1 cellular context compared by ENCODE assay signal in the genomic region with DNA sequence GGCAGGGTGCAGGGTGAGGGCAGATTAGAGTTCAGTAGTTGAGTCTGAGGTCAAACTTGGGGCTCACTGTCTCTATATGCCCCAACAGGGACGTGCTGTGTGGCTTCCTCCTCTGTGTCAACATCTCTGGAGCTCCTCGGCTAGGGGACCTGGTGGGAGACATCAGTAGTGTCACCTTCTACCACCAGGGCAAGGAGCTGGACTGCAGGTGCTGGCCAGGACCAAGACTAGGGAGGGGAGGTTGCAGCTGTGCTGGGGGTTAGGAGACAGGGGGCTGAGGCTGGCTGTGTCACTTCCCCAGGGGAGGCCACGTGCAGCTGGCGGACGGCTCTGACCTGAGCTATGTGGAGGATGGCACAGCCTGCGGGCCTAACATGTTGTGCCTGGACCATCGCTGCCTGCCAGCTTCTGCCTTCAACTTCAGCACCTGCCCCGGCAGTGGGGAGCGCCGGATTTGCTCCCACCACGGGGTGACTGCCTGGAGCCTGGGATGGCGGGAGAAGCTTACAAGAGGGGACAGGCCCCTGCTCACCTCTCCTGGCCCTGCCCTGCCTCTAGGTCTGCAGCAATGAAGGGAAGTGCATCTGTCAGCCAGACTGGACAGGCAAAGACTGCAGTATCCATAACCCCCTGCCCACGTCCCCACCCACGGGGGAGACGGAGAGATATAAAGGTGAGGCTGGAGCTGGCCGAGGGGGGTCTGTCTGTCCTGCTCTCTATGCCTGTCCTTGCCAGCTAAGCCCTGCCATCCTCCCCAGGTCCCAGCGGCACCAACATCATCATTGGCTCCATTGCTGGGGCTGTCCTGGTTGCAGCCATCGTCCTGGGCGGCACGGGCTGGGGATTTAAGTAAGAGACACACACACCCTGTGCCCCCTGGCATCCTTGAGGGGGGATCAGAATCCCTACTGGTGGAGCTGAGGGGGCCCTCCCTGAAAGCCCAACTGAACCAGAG.
TF ChIP-seq lines count a peak whose summit lies in the region.

No MANE protein-coding gene starts in this region.

TF ChIP-seq in GM23338, 12 proteins besides CTCF, POLR2A, EP300 and RAD21 (continued from another document):
- TF ChIP-seq, protein P1, sequence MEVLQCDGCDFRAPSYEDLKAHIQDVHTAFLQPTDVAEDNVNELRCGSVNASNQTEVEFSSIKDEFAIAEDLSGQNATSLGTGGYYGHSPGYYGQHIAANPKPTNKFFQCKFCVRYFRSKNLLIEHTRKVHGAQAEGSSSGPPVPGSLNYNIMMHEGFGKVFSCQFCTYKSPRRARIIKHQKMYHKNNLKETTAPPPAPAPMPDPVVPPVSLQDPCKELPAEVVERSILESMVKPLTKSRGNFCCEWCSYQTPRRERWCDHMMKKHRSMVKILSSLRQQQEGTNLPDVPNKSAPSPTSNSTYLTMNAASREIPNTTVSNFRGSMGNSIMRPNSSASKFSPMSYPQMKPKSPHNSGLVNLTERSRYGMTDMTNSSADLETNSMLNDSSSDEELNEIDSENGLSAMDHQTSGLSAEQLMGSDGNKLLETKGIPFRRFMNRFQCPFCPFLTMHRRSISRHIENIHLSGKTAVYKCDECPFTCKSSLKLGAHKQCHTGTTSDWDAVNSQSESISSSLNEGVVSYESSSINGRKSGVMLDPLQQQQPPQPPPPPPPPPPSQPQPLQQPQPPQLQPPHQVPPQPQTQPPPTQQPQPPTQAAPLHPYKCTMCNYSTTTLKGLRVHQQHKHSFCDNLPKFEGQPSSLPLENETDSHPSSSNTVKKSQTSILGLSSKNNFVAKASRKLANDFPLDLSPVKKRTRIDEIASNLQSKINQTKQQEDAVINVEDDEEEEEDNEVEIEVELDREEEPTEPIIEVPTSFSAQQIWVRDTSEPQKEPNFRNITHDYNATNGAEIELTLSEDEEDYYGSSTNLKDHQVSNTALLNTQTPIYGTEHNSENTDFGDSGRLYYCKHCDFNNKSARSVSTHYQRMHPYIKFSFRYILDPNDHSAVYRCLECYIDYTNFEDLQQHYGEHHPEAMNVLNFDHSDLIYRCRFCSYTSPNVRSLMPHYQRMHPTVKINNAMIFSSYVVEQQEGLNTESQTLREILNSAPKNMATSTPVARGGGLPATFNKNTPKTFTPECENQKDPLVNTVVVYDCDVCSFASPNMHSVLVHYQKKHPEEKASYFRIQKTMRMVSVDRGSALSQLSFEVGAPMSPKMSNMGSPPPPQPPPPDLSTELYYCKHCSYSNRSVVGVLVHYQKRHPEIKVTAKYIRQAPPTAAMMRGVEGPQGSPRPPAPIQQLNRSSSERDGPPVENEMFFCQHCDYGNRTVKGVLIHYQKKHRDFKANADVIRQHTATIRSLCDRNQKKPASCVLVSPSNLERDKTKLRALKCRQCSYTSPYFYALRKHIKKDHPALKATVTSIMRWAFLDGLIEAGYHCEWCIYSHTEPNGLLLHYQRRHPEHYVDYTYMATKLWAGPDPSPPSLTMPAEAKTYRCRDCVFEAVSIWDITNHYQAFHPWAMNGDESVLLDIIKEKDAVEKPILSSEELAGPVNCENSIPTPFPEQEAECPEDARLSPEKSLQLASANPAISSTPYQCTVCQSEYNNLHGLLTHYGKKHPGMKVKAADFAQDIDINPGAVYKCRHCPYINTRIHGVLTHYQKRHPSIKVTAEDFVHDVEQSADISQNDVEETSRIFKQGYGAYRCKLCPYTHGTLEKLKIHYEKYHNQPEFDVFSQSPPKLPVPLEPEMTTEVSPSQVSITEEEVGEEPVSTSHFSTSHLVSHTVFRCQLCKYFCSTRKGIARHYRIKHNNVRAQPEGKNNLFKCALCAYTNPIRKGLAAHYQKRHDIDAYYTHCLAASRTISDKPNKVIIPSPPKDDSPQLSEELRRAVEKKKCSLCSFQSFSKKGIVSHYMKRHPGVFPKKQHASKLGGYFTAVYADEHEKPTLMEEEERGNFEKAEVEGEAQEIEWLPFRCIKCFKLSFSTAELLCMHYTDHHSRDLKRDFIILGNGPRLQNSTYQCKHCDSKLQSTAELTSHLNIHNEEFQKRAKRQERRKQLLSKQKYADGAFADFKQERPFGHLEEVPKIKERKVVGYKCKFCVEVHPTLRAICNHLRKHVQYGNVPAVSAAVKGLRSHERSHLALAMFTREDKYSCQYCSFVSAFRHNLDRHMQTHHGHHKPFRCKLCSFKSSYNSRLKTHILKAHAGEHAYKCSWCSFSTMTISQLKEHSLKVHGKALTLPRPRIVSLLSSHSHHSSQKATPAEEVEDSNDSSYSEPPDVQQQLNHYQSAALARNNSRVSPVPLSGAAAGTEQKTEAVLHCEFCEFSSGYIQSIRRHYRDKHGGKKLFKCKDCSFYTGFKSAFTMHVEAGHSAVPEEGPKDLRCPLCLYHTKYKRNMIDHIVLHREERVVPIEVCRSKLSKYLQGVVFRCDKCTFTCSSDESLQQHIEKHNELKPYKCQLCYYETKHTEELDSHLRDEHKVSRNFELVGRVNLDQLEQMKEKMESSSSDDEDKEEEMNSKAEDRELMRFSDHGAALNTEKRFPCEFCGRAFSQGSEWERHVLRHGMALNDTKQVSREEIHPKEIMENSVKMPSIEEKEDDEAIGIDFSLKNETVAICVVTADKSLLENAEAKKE (CRISPR knock-in tag; IDR thresholded peaks at IDR 0.05), result no peak
- TF ChIP-seq ZNF114 (CRISPR knock-in tag; IDR thresholded peaks at IDR 0.05), result no peak
- TF ChIP-seq, protein P2, sequence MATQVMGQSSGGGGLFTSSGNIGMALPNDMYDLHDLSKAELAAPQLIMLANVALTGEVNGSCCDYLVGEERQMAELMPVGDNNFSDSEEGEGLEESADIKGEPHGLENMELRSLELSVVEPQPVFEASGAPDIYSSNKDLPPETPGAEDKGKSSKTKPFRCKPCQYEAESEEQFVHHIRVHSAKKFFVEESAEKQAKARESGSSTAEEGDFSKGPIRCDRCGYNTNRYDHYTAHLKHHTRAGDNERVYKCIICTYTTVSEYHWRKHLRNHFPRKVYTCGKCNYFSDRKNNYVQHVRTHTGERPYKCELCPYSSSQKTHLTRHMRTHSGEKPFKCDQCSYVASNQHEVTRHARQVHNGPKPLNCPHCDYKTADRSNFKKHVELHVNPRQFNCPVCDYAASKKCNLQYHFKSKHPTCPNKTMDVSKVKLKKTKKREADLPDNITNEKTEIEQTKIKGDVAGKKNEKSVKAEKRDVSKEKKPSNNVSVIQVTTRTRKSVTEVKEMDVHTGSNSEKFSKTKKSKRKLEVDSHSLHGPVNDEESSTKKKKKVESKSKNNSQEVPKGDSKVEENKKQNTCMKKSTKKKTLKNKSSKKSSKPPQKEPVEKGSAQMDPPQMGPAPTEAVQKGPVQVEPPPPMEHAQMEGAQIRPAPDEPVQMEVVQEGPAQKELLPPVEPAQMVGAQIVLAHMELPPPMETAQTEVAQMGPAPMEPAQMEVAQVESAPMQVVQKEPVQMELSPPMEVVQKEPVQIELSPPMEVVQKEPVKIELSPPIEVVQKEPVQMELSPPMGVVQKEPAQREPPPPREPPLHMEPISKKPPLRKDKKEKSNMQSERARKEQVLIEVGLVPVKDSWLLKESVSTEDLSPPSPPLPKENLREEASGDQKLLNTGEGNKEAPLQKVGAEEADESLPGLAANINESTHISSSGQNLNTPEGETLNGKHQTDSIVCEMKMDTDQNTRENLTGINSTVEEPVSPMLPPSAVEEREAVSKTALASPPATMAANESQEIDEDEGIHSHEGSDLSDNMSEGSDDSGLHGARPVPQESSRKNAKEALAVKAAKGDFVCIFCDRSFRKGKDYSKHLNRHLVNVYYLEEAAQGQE (IDR thresholded peaks at IDR 0.05; ENCODE audit: unreplicated experiment), result no peak
- TF ChIP-seq, protein P3, sequence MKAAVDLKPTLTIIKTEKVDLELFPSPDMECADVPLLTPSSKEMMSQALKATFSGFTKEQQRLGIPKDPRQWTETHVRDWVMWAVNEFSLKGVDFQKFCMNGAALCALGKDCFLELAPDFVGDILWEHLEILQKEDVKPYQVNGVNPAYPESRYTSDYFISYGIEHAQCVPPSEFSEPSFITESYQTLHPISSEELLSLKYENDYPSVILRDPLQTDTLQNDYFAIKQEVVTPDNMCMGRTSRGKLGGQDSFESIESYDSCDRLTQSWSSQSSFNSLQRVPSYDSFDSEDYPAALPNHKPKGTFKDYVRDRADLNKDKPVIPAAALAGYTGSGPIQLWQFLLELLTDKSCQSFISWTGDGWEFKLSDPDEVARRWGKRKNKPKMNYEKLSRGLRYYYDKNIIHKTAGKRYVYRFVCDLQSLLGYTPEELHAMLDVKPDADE (IDR thresholded peaks at IDR 0.05), result no peak
- TF ChIP-seq EZH2 (IDR thresholded peaks at IDR 0.05; ENCODE audit: low read depth, unreplicated experiment), result no peak
- no peak for TF ChIP-seq NANOG (IDR thresholded peaks at IDR 0.05; ENCODE audit: borderline replicate concordance)
- no peak for TF ChIP-seq STAT1 (IDR thresholded peaks at IDR 0.05; ENCODE audit: unreplicated experiment)
- TF ChIP-seq JUNB (IDR thresholded peaks at IDR 0.05; ENCODE audit: unreplicated experiment), result no peak
- TF ChIP-seq EZH2phosphoT487 (IDR thresholded peaks at IDR 0.05; ENCODE audit: unreplicated experiment), result no peak
- no peak for TF ChIP-seq POLR2AphosphoS5 (IDR thresholded peaks at IDR 0.05; ENCODE audit: low read depth)
